Comparison of ENCODE assay signal across 8 cellular contexts in the genomic region with DNA sequence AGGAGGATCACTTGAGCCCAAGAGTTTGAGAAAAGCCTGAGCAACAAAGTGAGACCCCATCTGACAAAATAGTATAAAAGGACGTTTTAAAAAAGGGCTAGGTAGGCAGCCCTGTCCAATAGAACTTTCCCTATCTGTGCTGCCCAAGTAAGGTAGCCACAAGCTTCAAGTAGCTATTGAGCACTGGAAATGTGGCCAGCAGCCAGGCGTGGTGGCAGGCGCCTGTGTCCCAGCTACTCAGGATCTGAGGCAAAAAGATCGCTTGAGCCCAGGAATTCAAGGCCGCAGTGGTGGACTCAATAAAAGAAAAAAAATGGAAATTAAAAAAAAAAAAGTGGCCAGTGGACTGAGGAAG. TPM values are rescaled to one million over a fixed set of nuclear protein-coding genes. Genes with fewer than 3 reads are reported as not detected.
DNase-seq lines count a peak whose midpoint lies in the region; ATAC-seq and TF ChIP-seq lines count a peak whose summit lies in the region.

No MANE protein-coding gene starts in this region.

- ATAC-seq in GM21528 (IDR thresholded peaks at IDR 0.05; ENCODE audit: low FRiP score, unreplicated experiment) (no peak), GM18909 (IDR thresholded peaks at IDR 0.05; ENCODE audit: poor library complexity, unreplicated experiment) (no peak)

- DNase-seq in DMS53 (lab: John Stamatoyannopoulos, UW) = peak; percentile 73
- DNase-seq in M059J (ENCODE audit: low read depth) = peak; percentile 56
- DNase-seq in posterior cingulate gyrus = peak; percentile 32 to 94 (median 57)
- no peak for DNase-seq in ACHN
- DNase-seq in GM13976 (ENCODE audit: low spot score) = no peak

- H3K27ac ChIP-seq in cingulate gyrus (ENCODE audit: low read depth, low read length) = peak overlapping the region; percentile 93

- intact Hi-C loops in posterior cingulate gyrus (cut with DNase I) = no loop called here

- in situ Hi-C loops in ACHN (cut with HindIII; ENCODE audit: low pct_ligation_motif_present, low pct_unique_long_range_greater_than_20kb, low sequenced_read_pairs) = no loop called here
- in situ Hi-C loops in GM13976 (cut with MboI; ENCODE audit: low sequenced_read_pairs, unreplicated experiment) = no loop called here

- no peak for TF ChIP-seq CTCF in GM13976 (IDR thresholded peaks at IDR 0.05; ENCODE audit: borderline replicate concordance, control extremely low read depth, extremely low read depth, insufficient read depth, missing control alignments)

RNA-seq across cellular contexts. Expression of a gene that starts 1.5 kb away (rescaled TPM):
- 589 and 671 TPM in 2 replicates for total RNA-seq in M059J (2014; rRNA removed; shearing (Covaris generic))

RNA-seq across cellular contexts. Expression of a gene that starts 26.8 kb away (rescaled TPM):
- total RNA-seq in M059J (2014; rRNA removed; shearing (Covaris generic)) = 14.9 and 23.5 TPM in 2 replicates

RNA-seq across cellular contexts. Expression of a gene that starts 34.2 kb away (rescaled TPM):
- 25.0 and 26.5 TPM in 2 replicates for total RNA-seq in M059J (2014; rRNA removed; shearing (Covaris generic))

Comparison
In these comparisons a context has a peak if more than half of its experiments do, and no peak if none do; other contexts are left out.
1. DNase-seq: peak in DMS53 (single experiment), M059J (single experiment) and posterior cingulate gyrus (10 of 10); none in ACHN (single experiment) and GM13976 (single experiment).